Comparison of ENCODE assay signal across 16 cellular contexts in the genomic region with DNA sequence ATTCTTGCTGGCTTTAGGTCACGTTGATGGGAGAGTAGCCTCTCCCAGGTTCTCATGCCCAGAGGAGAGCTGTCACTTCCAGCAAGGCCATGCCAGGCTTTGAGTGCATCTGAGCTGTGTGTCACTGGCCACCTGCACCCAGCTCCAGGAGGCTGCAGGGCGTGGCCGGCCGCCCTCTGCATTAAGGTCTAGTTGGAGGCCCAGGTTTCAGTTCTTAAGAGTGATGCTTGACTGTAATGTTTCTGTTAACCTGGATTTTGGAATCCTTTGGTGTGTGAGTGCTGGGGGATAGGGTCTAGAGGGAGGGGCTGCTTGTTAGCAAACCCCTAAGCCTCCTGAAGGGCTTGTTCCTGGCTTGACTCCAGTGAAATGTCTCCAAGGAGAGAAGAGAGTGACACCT.
DNase-seq lines count a peak whose midpoint lies in the region; ATAC-seq lines count a peak whose summit lies in the region.
"Had no signal": no experiment of that assay in that cellular context is flagged by ENCODE, and none has a peak within 500 bp of the region (broad histone marks: within the 10 kb centered on the region; RNA-seq: fewer than 3 reads in every experiment).

No MANE protein-coding gene starts in this region.

- peaks cover 21% of the 10 kb centered on the region for H3K27me3 Mint-ChIP-seq in activated CD4-positive, alpha-beta T cell treated with anti-CD3 and anti-CD28 coated beads, Interleukin-2, amount 10 ng/mL, durations not matched to agents 24 days and 14 days
- H3K27me3 Mint-ChIP-seq in activated T-helper 1 cell treated with anti-CD3 and anti-CD28 coated beads, Interleukin-12 subunit alpha, Interleukin-12 subunit beta, Interleukin-2, Interleukin-4 antibody, amounts not matched to agents 30 ng/mL and 10 ng/mL and 1 ng/mL, durations not matched to agents 14 hours and 24 hours and 36 hours (ENCODE audit: insufficient read depth), result peaks cover 14% of the 10 kb centered on the region
- peaks cover 23% of the 10 kb centered on the region for H3K27me3 Mint-ChIP-seq in stimulated activated memory B cell treated with anti-CD40 and anti-IgM and Interleukin-4, amounts not matched to agents 10 μg/mL and 1 μg/mL and 100 μg/mL, for 72 hours

- H3K27ac Mint-ChIP-seq in activated CD4-positive, alpha-beta T cell treated with anti-CD3 and anti-CD28 coated beads, Interleukin-2, amount 10 ng/mL, durations not matched to agents 24 days and 14 days, result peak overlapping the region; percentile 73
- peak overlapping the region; percentile 76 for H3K27ac Mint-ChIP-seq in activated T-helper 1 cell treated with anti-CD3 and anti-CD28 coated beads, Interleukin-12 subunit alpha, Interleukin-12 subunit beta, Interleukin-2, Interleukin-4 antibody, amounts not matched to agents 30 ng/mL and 10 ng/mL and 1 ng/mL, durations not matched to agents 14 hours and 24 hours and 36 hours
- peak overlapping the region; percentile 84 for H3K27ac Mint-ChIP-seq in stimulated activated memory B cell treated with anti-CD40 and anti-IgM and Interleukin-4, amounts not matched to agents 10 μg/mL and 1 μg/mL and 100 μg/mL, for 72 hours

- no peaks in the 10 kb centered on the region for H3K27me3 ChIP-seq in aorta (ENCODE audit: control insufficient read depth in 1 of 2, insufficient read depth in 2 of 2, low read length in 1 of 2)
- H3K27me3 ChIP-seq: Peyer's patch had no signal

- H3K27ac ChIP-seq in aorta (ENCODE audit: low read depth in 1 of 2, low read length in 2 of 2), result no peak overlapping the region
- H3K27ac ChIP-seq: C4-2B, Peyer's patch had no signal

- H3K4me3 ChIP-seq in aorta (ENCODE audit: low read length in 2 of 2), result no peak overlapping the region
- H3K4me3 ChIP-seq: Peyer's patch had no signal

- no peaks in the 10 kb centered on the region for H3K36me3 ChIP-seq in aorta (ENCODE audit: control insufficient read depth in 1 of 2, insufficient read depth in 2 of 2, low read length in 1 of 2)
- H3K36me3 ChIP-seq: Peyer's patch had no signal

- WGBS in aorta, 2 donors, result 94 to 97% methylated on average over 4 of the region's 4 CpGs

- H3K9me3 Mint-ChIP-seq in activated CD4-positive, alpha-beta T cell treated with anti-CD3 and anti-CD28 coated beads, Interleukin-2, amount 10 ng/mL, durations not matched to agents 24 days and 14 days, result no peaks in the 10 kb centered on the region
- H3K9me3 Mint-ChIP-seq in activated T-helper 1 cell treated with anti-CD3 and anti-CD28 coated beads, Interleukin-12 subunit alpha, Interleukin-12 subunit beta, Interleukin-2, Interleukin-4 antibody, amounts not matched to agents 30 ng/mL and 10 ng/mL and 1 ng/mL, durations not matched to agents 14 hours and 24 hours and 36 hours, result no peaks in the 10 kb centered on the region
- no peaks in the 10 kb centered on the region for H3K9me3 Mint-ChIP-seq in stimulated activated memory B cell treated with anti-CD40 and anti-IgM and Interleukin-4, amounts not matched to agents 10 μg/mL and 1 μg/mL and 100 μg/mL, for 72 hours

- DNase-seq in activated CD4-positive, alpha-beta T cell treated with anti-CD3 and anti-CD28 coated beads, Interleukin-2, amount 10 ng/mL, durations not matched to agents 24 days and 14 days, result peak; percentile 53
- DNase-seq in activated CD4-positive, alpha-beta T cell treated with anti-CD3 and anti-CD28 coated beads for 48 hours, result no peak
- no peak for DNase-seq in activated T-helper 1 cell treated with anti-CD3 and anti-CD28 coated beads, Interleukin-12 subunit alpha, Interleukin-12 subunit beta, Interleukin-2, Interleukin-4 antibody, amounts not matched to agents 30 ng/mL and 10 ng/mL and 1 ng/mL, durations not matched to agents 14 hours and 24 hours and 36 hours (ENCODE audit: low spot score)
- DNase-seq in aorta, result no peak
- no peak for DNase-seq in activated naive CD4-positive, alpha-beta T cell treated with anti-CD3 and anti-CD28 coated beads, Interleukin-2, amount 50 U/mL, for 16 hours
- DNase-seq: DMS153, GOT3, Kasumi-1, NCI-H1436 treated with DMSO at 0.1 percent for 48 hours, NCI-H226, NCI-H82 had no signal

- peaks cover 51% of the 10 kb centered on the region for H3K4me1 Mint-ChIP-seq in activated CD4-positive, alpha-beta T cell treated with anti-CD3 and anti-CD28 coated beads, Interleukin-2, amount 10 ng/mL, durations not matched to agents 24 days and 14 days
- H3K4me1 Mint-ChIP-seq in activated T-helper 1 cell treated with anti-CD3 and anti-CD28 coated beads, Interleukin-12 subunit alpha, Interleukin-12 subunit beta, Interleukin-2, Interleukin-4 antibody, amounts not matched to agents 30 ng/mL and 10 ng/mL and 1 ng/mL, durations not matched to agents 14 hours and 24 hours and 36 hours (ENCODE audit: low read depth), result peaks cover 69% of the 10 kb centered on the region
- peaks cover 37% of the 10 kb centered on the region for H3K4me1 Mint-ChIP-seq in stimulated activated memory B cell treated with anti-CD40 and anti-IgM and Interleukin-4, amounts not matched to agents 10 μg/mL and 1 μg/mL and 100 μg/mL, for 72 hours

- no peaks in the 10 kb centered on the region for H3K36me3 Mint-ChIP-seq in activated CD4-positive, alpha-beta T cell treated with anti-CD3 and anti-CD28 coated beads, Interleukin-2, amount 10 ng/mL, durations not matched to agents 24 days and 14 days (ENCODE audit: low read depth)
- peaks cover 3% of the 10 kb centered on the region for H3K36me3 Mint-ChIP-seq in activated T-helper 1 cell treated with anti-CD3 and anti-CD28 coated beads, Interleukin-12 subunit alpha, Interleukin-12 subunit beta, Interleukin-2, Interleukin-4 antibody, amounts not matched to agents 30 ng/mL and 10 ng/mL and 1 ng/mL, durations not matched to agents 14 hours and 24 hours and 36 hours (ENCODE audit: low read depth)
- no peaks in the 10 kb centered on the region for H3K36me3 Mint-ChIP-seq in stimulated activated memory B cell treated with anti-CD40 and anti-IgM and Interleukin-4, amounts not matched to agents 10 μg/mL and 1 μg/mL and 100 μg/mL, for 72 hours

- intact Hi-C loops in activated CD4-positive, alpha-beta T cell treated with anti-CD3 and anti-CD28 coated beads, Interleukin-2, amount 10 ng/mL, durations not matched to agents 24 days and 14 days (cut with micrococcal nuclease), result loop anchor here (2.0 kb wide), 1 partner anchor 60 kb away; no protein-coding TSS in a partner anchor
- intact Hi-C loops in activated T-helper 1 cell treated with anti-CD3 and anti-CD28 coated beads, Interleukin-12 subunit alpha, Interleukin-12 subunit beta, Interleukin-2, Interleukin-4 antibody, amounts not matched to agents 30 ng/mL and 10 ng/mL and 1 ng/mL, durations not matched to agents 14 hours and 24 hours and 36 hours (cut with micrococcal nuclease), result no loop called here
- intact Hi-C loops in aorta (cut with DNase I), result no loop called here

- H3K4me3 Mint-ChIP-seq in activated CD4-positive, alpha-beta T cell treated with anti-CD3 and anti-CD28 coated beads, Interleukin-2, amount 10 ng/mL, durations not matched to agents 24 days and 14 days, result no peak overlapping the region
- peak overlapping the region; percentile 61 for H3K4me3 Mint-ChIP-seq in activated T-helper 1 cell treated with anti-CD3 and anti-CD28 coated beads, Interleukin-12 subunit alpha, Interleukin-12 subunit beta, Interleukin-2, Interleukin-4 antibody, amounts not matched to agents 30 ng/mL and 10 ng/mL and 1 ng/mL, durations not matched to agents 14 hours and 24 hours and 36 hours
- H3K4me3 Mint-ChIP-seq in stimulated activated memory B cell treated with anti-CD40 and anti-IgM and Interleukin-4, amounts not matched to agents 10 μg/mL and 1 μg/mL and 100 μg/mL, for 72 hours, result no peak overlapping the region

- ATAC-seq in HG03280 (IDR thresholded peaks at IDR 0.05; ENCODE audit: unreplicated experiment) (peak; percentile 31), GM18907 (IDR thresholded peaks at IDR 0.05; ENCODE audit: unreplicated experiment) (no peak), aorta (ENCODE audit: low FRiP score) (no peak)
- no peak for ATAC-seq in stimulated activated memory B cell treated with anti-CD40 and anti-IgM and Interleukin-4, amounts not matched to agents 10 μg/mL and 1 μg/mL and 100 μg/mL, for 72 hours

- no peaks in the 10 kb centered on the region for H3K4me1 ChIP-seq in aorta (ENCODE audit: control insufficient read depth in 1 of 2, insufficient read depth in 2 of 2, low read length in 2 of 2)
- H3K4me1 ChIP-seq: Peyer's patch had no signal

- H3K9me3 ChIP-seq in aorta (ENCODE audit: control insufficient read depth, low read length), result no peaks in the 10 kb centered on the region
- H3K9me3 ChIP-seq: Peyer's patch had no signal
